ENCODE assay signal across 8 cellular contexts in the genomic region with DNA sequence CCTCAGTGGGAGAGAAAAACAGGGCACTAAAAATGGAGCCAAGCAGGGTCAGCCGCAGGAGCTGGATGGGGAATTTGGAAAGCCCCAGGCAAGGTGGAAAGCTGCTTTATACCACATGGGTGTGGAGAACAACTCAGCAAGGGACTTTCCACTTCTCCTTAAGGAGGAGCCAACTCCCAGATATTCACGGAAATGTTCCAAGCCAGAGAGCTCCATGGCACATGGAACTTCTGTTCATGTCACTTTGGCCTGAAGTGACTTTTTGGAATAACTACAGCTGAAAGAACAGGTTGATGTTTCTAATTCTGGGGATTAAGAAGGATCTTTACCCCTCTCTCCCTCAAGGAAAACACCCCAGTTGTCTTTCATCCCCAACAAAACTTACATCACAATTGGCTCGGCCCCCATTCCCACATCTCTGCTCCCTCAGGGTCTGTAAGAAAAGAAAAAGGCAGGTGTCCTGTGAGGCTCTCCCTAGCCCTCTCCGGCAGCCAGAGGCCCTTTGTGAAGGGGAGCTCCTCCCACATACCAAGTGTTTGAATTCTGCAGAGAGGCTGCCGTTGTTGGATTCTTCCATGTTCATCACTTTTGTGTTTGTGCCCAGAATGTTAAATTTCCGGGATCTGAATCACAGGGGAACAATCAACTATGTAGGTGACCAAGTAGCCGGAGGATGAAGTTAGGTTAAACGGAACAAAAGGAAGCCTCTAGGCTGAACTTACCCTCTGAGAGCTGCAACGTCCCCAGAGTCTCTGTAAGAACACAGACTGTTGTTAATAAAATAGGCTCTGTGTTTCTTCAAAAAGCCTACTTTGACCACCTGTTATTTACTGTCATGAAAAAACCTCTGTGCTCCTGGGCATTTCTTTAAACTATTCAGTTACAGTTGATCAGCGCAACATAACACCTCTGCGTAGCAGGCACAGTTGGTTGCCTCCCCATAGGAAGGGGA. TPM values are rescaled to one million over a fixed set of nuclear protein-coding genes. Genes with fewer than 3 reads are reported as not detected.
A peak's percentile ranks its signal among the peaks of the same experiment; 100 is the strongest.
DNase-seq lines count a peak whose midpoint lies in the region; ATAC-seq and TF ChIP-seq lines count a peak whose summit lies in the region.

No MANE protein-coding gene starts in this region.

- peak overlapping the region; percentile 98 for H3K27ac Mint-ChIP-seq in neural progenitor cell

- DNase-seq in EH (ENCODE audit: low read depth) (peak; percentile 86), NT2/D1 (ENCODE audit: low read depth, low spot score) (peak; percentile 90), neural progenitor cell (ENCODE audit: low spot score) (peak; percentile 90)

- peaks cover 17% of the 10 kb centered on the region for H3K4me1 Mint-ChIP-seq in neural progenitor cell

- H3K9me3 Mint-ChIP-seq in neural progenitor cell, result no peaks in the 10 kb centered on the region

- ATAC-seq in esophagus mucosa (peak; percentile 68), GM19023 (IDR thresholded peaks at IDR 0.05; ENCODE audit: unreplicated experiment) (no peak), GM18505 (IDR thresholded peaks at IDR 0.05; ENCODE audit: unreplicated experiment) (no peak), HG02884 (IDR thresholded peaks at IDR 0.05; ENCODE audit: unreplicated experiment) (no peak), HG02610 (IDR thresholded peaks at IDR 0.05; ENCODE audit: unreplicated experiment) (no peak)

- peak overlapping the region; percentile 94 for H3K27ac ChIP-seq in neural progenitor cell

- H3K36me3 ChIP-seq in NT2/D1 (ENCODE audit: insufficient read depth, insufficient read length, low read length) (peaks cover 49% of the 10 kb centered on the region), neural progenitor cell (peaks cover 4% of the 10 kb centered on the region)

- no peak for TF ChIP-seq POLR2A in GM18505 (IDR thresholded peaks at IDR 0.05; ENCODE audit: borderline replicate concordance, extremely low read depth, insufficient read depth, insufficient read length)

- no peak overlapping the region for H2AFZ ChIP-seq in neural progenitor cell (replicated peaks)

- no peaks in the 10 kb centered on the region for H3K27me3 ChIP-seq in NT2/D1 (ENCODE audit: insufficient read depth, insufficient read length)
- H3K27me3 ChIP-seq in neural progenitor cell, result no peaks in the 10 kb centered on the region

- H3F3A ChIP-seq in neural progenitor cell (ENCODE audit: low read depth), result peaks cover 47% of the 10 kb centered on the region

- peak overlapping the region; percentile 66 for H3K4me2 ChIP-seq in neural progenitor cell

- peaks cover 4% of the 10 kb centered on the region for H3K79me2 ChIP-seq in neural progenitor cell (ENCODE audit: low read depth)

- H3K36me3 Mint-ChIP-seq in neural progenitor cell, result peaks cover 12% of the 10 kb centered on the region

- H3K9me3 ChIP-seq in NT2/D1 (ENCODE audit: insufficient read depth, low read length) (no peaks in the 10 kb centered on the region), neural progenitor cell (ENCODE audit: low read depth) (no peaks in the 10 kb centered on the region)

- no peaks in the 10 kb centered on the region for H4K20me1 ChIP-seq in neural progenitor cell (ENCODE audit: low read depth)

- H3K4me3 ChIP-seq in NT2/D1 (ENCODE audit: insufficient read length, low read depth), result no peak overlapping the region
- H3K4me3 ChIP-seq in neural progenitor cell, result peak overlapping the region; percentile 20

- peak overlapping the region; percentile 62 for H3K4me3 Mint-ChIP-seq in neural progenitor cell

- peaks cover 2% of the 10 kb centered on the region for H3K4me1 ChIP-seq in NT2/D1 (ENCODE audit: insufficient read depth, insufficient read length)
- peaks cover 17% of the 10 kb centered on the region for H3K4me1 ChIP-seq in neural progenitor cell

- TF ChIP-seq CTCF in neural progenitor cell (IDR thresholded peaks at IDR 0.05), result no peak

- H3K9ac ChIP-seq in NT2/D1 (ENCODE audit: insufficient read length, low read depth), result peak overlapping the region; percentile 53
- no peak overlapping the region for H3K9ac ChIP-seq in neural progenitor cell

- H3K27me3 Mint-ChIP-seq in neural progenitor cell (ENCODE audit: insufficient read depth, low read depth), result no peaks in the 10 kb centered on the region

RNA-seq across cellular contexts. Expression of a gene that starts 41.0 kb away (rescaled TPM):
- 6.9 TPM for total RNA-seq in esophagus mucosa
- 6.7 and 10.0 TPM in 2 replicates for total RNA-seq in neural progenitor cell (ENCODE audit: low replicate concordance)

RNA-seq across cellular contexts. Expression of a gene that starts 53.1 kb away (rescaled TPM):
- total RNA-seq in esophagus mucosa, result 18.1 TPM
- 90.7 and 96.4 TPM in 2 replicates for total RNA-seq in neural progenitor cell (ENCODE audit: low replicate concordance)

RNA-seq across cellular contexts. Expression of a gene that starts 58.9 kb away (rescaled TPM):
- total RNA-seq in esophagus mucosa (191 TPM), neural progenitor cell (ENCODE audit: low replicate concordance) (54.9 and 56.2 TPM in 2 replicates)
